ENCODE assay signal across 18 cellular contexts in genomic region chr3:106108925-106109324, GRCh38.
DNase-seq lines count a peak whose midpoint lies in the region; ATAC-seq lines count a peak whose summit lies in the region.
"Had no signal": no experiment of that assay in that cellular context is flagged by ENCODE, and none has a peak within 500 bp of the region (broad histone marks: within the 10 kb centered on the region; RNA-seq: fewer than 3 reads in every experiment).

No MANE protein-coding gene starts in this region.

- intact Hi-C loops in naive thymus-derived CD4-positive, alpha-beta T cell (cut with micrococcal nuclease), result loop anchor here (5.0 kb wide), 2 partner anchors 47 to 68 kb away; no protein-coding TSS in a partner anchor

- H3K4me1 Mint-ChIP-seq in T-helper 2 cell treated with Interferon-gamma antibody and Interleukin-4, amounts not matched to agents 5 μg/mL and 100 μg/mL, for 36 hours (ENCODE audit: low read depth), result peaks cover 15% of the 10 kb centered on the region
- H3K4me1 Mint-ChIP-seq in activated T-helper 17 cell treated with anti-CD3 and anti-CD28 coated beads, Interleukin-2, amount 50 U/mL, for 72 hours, result no peaks in the 10 kb centered on the region
- H3K4me1 Mint-ChIP-seq in naive thymus-derived CD4-positive, alpha-beta T cell, result peaks cover 6 to 21% (median 13%) of the 10 kb centered on the region in 7 donors
- H3K4me1 Mint-ChIP-seq: B cell had no signal

- H3K36me3 ChIP-seq in naive thymus-derived CD4-positive, alpha-beta T cell (ENCODE audit: control insufficient read depth in 2 of 3, insufficient read depth in 3 of 3, low read length in 3 of 3), result no peaks in the 10 kb centered on the region
- H3K36me3 ChIP-seq: BLaER1, HAP-1 had no signal

- H3K36me3 Mint-ChIP-seq in T-helper 2 cell treated with Interferon-gamma antibody and Interleukin-4, amounts not matched to agents 5 μg/mL and 100 μg/mL, for 36 hours (ENCODE audit: low read depth), result no peaks in the 10 kb centered on the region
- H3K36me3 Mint-ChIP-seq in activated T-helper 17 cell treated with anti-CD3 and anti-CD28 coated beads, Interleukin-2, amount 50 U/mL, for 72 hours (ENCODE audit: low read depth), result no peaks in the 10 kb centered on the region
- H3K36me3 Mint-ChIP-seq in naive thymus-derived CD4-positive, alpha-beta T cell, result peaks cover 0 to 6% (median 0%) of the 10 kb centered on the region in 5 donors
- H3K36me3 Mint-ChIP-seq: CD4-positive, CD25-positive, alpha-beta regulatory T cell; CD8-positive, alpha-beta T cell had no signal

- H3K4me3 Mint-ChIP-seq in T-helper 2 cell treated with Interferon-gamma antibody and Interleukin-4, amounts not matched to agents 5 μg/mL and 100 μg/mL, for 36 hours, result peak overlapping the region; percentile 10
- no peak overlapping the region for H3K4me3 Mint-ChIP-seq in activated T-helper 17 cell treated with anti-CD3 and anti-CD28 coated beads, Interleukin-2, amount 50 U/mL, for 72 hours
- no peak overlapping the region for H3K4me3 Mint-ChIP-seq in naive thymus-derived CD4-positive, alpha-beta T cell
- H3K4me3 Mint-ChIP-seq: B cell; CD4-positive, CD25-positive, alpha-beta regulatory T cell; CD8-positive, alpha-beta T cell had no signal

- peaks cover 3 to 9% of the 10 kb centered on the region in 2 donors for H3K4me1 ChIP-seq in naive thymus-derived CD4-positive, alpha-beta T cell (ENCODE audit: control insufficient read depth in 2 of 2, insufficient read depth in 2 of 2, low read length in 2 of 2)
- H3K4me1 ChIP-seq: BLaER1, Caco-2, HAP-1 had no signal

- H3K27ac Mint-ChIP-seq in T-helper 2 cell treated with Interferon-gamma antibody and Interleukin-4, amounts not matched to agents 5 μg/mL and 100 μg/mL, for 36 hours, result no peak overlapping the region
- H3K27ac Mint-ChIP-seq in activated T-helper 17 cell treated with anti-CD3 and anti-CD28 coated beads, Interleukin-2, amount 50 U/mL, for 72 hours, result peak overlapping the region; percentile 62
- peak overlapping the region in 5 of 9 donors; percentile 11 to 59 (median 44) for H3K27ac Mint-ChIP-seq in naive thymus-derived CD4-positive, alpha-beta T cell
- H3K27ac Mint-ChIP-seq: B cell; CD8-positive, alpha-beta T cell had no signal

- H3K4me3 ChIP-seq in naive thymus-derived CD4-positive, alpha-beta T cell (ENCODE audit: low read length), result no peak overlapping the region
- H3K4me3 ChIP-seq: BLaER1, HAP-1 had no signal

- no peak for ATAC-seq in activated T-helper 17 cell treated with anti-CD3 and anti-CD28 coated beads, Interleukin-2, amount 50 U/mL, for 72 hours (replicated peaks)
- no peak for ATAC-seq in naive thymus-derived CD4-positive, alpha-beta T cell
- ATAC-seq: CD8-positive, alpha-beta T cell had no signal

- CTCF ChIA-PET in naive thymus-derived CD4-positive, alpha-beta T cell (lab: Charles Lee), result no interaction called here

- peaks cover 7% of the 10 kb centered on the region for H3K9me3 Mint-ChIP-seq in T-helper 2 cell treated with Interferon-gamma antibody and Interleukin-4, amounts not matched to agents 5 μg/mL and 100 μg/mL, for 36 hours
- H3K9me3 Mint-ChIP-seq in activated T-helper 17 cell treated with anti-CD3 and anti-CD28 coated beads, Interleukin-2, amount 50 U/mL, for 72 hours, result no peaks in the 10 kb centered on the region
- H3K9me3 Mint-ChIP-seq in naive thymus-derived CD4-positive, alpha-beta T cell, result peaks cover 0 to 6% (median 0%) of the 10 kb centered on the region in 11 donors
- H3K9me3 Mint-ChIP-seq: CD8-positive, alpha-beta T cell had no signal

- DNase-seq in T-helper 2 cell treated with Interferon-gamma antibody and Interleukin-4, amounts not matched to agents 5 μg/mL and 100 μg/mL, for 36 hours (ENCODE audit: low spot score), result no peak
- DNase-seq in T-helper 2 cell (no peak), NOMO-1 treated with dmso at 0.1 percent for 144 hours (lab: John Stamatoyannopoulos, UW; ENCODE audit: unreplicated experiment) (no peak), HK-2 (ENCODE audit: unreplicated experiment) (no peak)
- no peak for DNase-seq in naive thymus-derived CD4-positive, alpha-beta T cell
- DNase-seq: Caco-2; CD4-positive, CD25-positive, alpha-beta regulatory T cell; CD8-positive, alpha-beta T cell; DMS153; EL; GDM1; GOT3 had no signal

- no peaks in the 10 kb centered on the region for H3K27me3 Mint-ChIP-seq in T-helper 2 cell treated with Interferon-gamma antibody and Interleukin-4, amounts not matched to agents 5 μg/mL and 100 μg/mL, for 36 hours (ENCODE audit: low read depth)
- H3K27me3 Mint-ChIP-seq in activated T-helper 17 cell treated with anti-CD3 and anti-CD28 coated beads, Interleukin-2, amount 50 U/mL, for 72 hours, result no peaks in the 10 kb centered on the region
- H3K27me3 Mint-ChIP-seq in naive thymus-derived CD4-positive, alpha-beta T cell, result no peaks in the 10 kb centered on the region
- H3K27me3 Mint-ChIP-seq: B cell; CD4-positive, CD25-positive, alpha-beta regulatory T cell had no signal

- H3K27ac ChIP-seq in naive thymus-derived CD4-positive, alpha-beta T cell (ENCODE audit: low read depth, low read length), result no peak overlapping the region
- H3K27ac ChIP-seq: 22Rv1, BLaER1, C4-2B had no signal

- no peaks in the 10 kb centered on the region for H3K9me3 ChIP-seq in naive thymus-derived CD4-positive, alpha-beta T cell (ENCODE audit: control insufficient read depth in 2 of 3, low read length in 3 of 3)
- H3K9me3 ChIP-seq: Caco-2, HAP-1 had no signal

- POLR2A ChIA-PET in naive thymus-derived CD4-positive, alpha-beta T cell (lab: Charles Lee), result no interaction called here

- H3K27me3 ChIP-seq in naive thymus-derived CD4-positive, alpha-beta T cell (ENCODE audit: control insufficient read depth in 2 of 2, insufficient read depth in 2 of 2, low read length in 2 of 2), result no peaks in the 10 kb centered on the region
- H3K27me3 ChIP-seq: BLaER1 had no signal
